ENCODE assay signal across 7 cellular contexts in genomic region chr3:127672429-127673190, GRCh38. TPM values are rescaled to one million over a fixed set of nuclear protein-coding genes. Genes with fewer than 3 reads are reported as not detected.
DNase-seq lines count a peak whose midpoint lies in the region; ATAC-seq and TF ChIP-seq lines count a peak whose summit lies in the region.

Gene ABTB1, plus strand, starts transcription at chr3:127672952. Its CDS starts 74 bp downstream, at chr3:127673026.

- no peaks in the 10 kb centered on the region for H3K9me3 Mint-ChIP-seq in WTC11

- H3K36me3 Mint-ChIP-seq in WTC11 = no peaks in the 10 kb centered on the region

- TF ChIP-seq CTCF in WTC11 (IDR thresholded peaks at IDR 0.05) = no peak
- no peak for TF ChIP-seq CTCF in mammary epithelial cell (conservative IDR thresholded peaks at IDR 0.05 in 1 of 2, IDR thresholded peaks at IDR 0.05 in 1 of 2; ENCODE audit: extremely low read depth in 1 of 2, insufficient read depth in 1 of 2, low read depth in 1 of 2, low read length in 2 of 2)

- no peaks in the 10 kb centered on the region for H3K79me2 ChIP-seq in mammary epithelial cell (ENCODE audit: insufficient read depth, low read length)

- no peaks in the 10 kb centered on the region for H3K36me3 ChIP-seq in mammary epithelial cell (ENCODE audit: insufficient read depth, low read length)

- ATAC-seq in GM18517 (IDR thresholded peaks at IDR 0.05; ENCODE audit: unreplicated experiment) = peak; percentile 44
- ATAC-seq in HG02973 (IDR thresholded peaks at IDR 0.05; ENCODE audit: unreplicated experiment) = peak; percentile 57
- ATAC-seq in WTC11 = peak; percentile 79

- H3K4me3 Mint-ChIP-seq in WTC11 = peak within 1 kb of the TSS; percentile 87

- CTCF ChIA-PET in WTC11 (lab: Charles Lee) (interaction anchor here (0.9 to 1.6 kb wide), 4 partner anchors 18 to 97 kb away, joined by 3 to 5 read pairs (median 4); no protein-coding TSS in a partner anchor), mammary epithelial cell (lab: Charles Lee; ENCODE audit: low non-redundant PET) (no interaction called here)

- no CpG with 5 or more reads among the region's 102 CpGs for WGBS in mammary epithelial cell (ENCODE audit: low coverage, missing lambda C conversion rate)

- H3K27me3 ChIP-seq in mammary epithelial cell (ENCODE audit: insufficient read depth, low read length) = no peaks in the 10 kb centered on the region

- H3K27me3 Mint-ChIP-seq in WTC11 (ENCODE audit: low read depth) = peaks cover 3% of the 10 kb centered on the region

- H3K4me1 ChIP-seq in mammary epithelial cell (ENCODE audit: insufficient read depth, low read length) = peaks cover 17% of the 10 kb centered on the region

- DNase-seq in NCI-H2171 treated with DMSO at 0.1 percent for 48 hours (lab: John Stamatoyannopoulos, UW) (peak; percentile 81), WTC11 (ENCODE audit: low spot score) (peak; percentile 83), mammary epithelial cell (peak; percentile 65), iris pigment epithelial cell (ENCODE audit: low read depth) (peak; percentile 75)
- peak; percentile 55 to 85 (median 73) for DNase-seq in stimulated activated CD4-positive, alpha-beta T cell treated with anti-CD3 and anti-CD28 coated beads, Interleukin-12 subunit alpha, Interleukin-12 subunit beta, amount 100 ng/mL, for 48 hours (ENCODE audit: low read depth in 2 of 3, low spot score in 1 of 3)

- peak within 1 kb of the TSS; percentile 94 for H3K4me2 ChIP-seq in mammary epithelial cell (ENCODE audit: insufficient read depth, low read depth, low read length)

- POLR2A ChIA-PET in WTC11 (lab: Charles Lee) = interaction anchor here (1.8 kb wide), 1 partner anchor 149 kb away, joined by 5 read pairs; no protein-coding TSS in a partner anchor

- peaks cover 12% of the 10 kb centered on the region for H3K4me1 Mint-ChIP-seq in WTC11

- intact Hi-C loops in mammary epithelial cell (cut with micrococcal nuclease) = loop anchor here (5.0 kb wide), 1 partner anchor 80 kb away; the partner anchor contains the start of gene TPRA1

- in situ Hi-C loops in mammary epithelial cell (cut with MboI; ENCODE audit: low sequenced_read_pairs in 2 of 2) = no loop called here

- H3K9me3 ChIP-seq in mammary epithelial cell (replicated peaks; ENCODE audit: insufficient read depth, low read length) = no peaks in the 10 kb centered on the region

- H3K9ac ChIP-seq in mammary epithelial cell (ENCODE audit: insufficient read depth, low read length) = peak within 1 kb of the TSS; percentile 75

- TSS peak; percentile 86 for BruUV-seq in mammary epithelial cell (replicated peaks; lab: Mats Ljungman, UMichigan)

- H2AFZ ChIP-seq in mammary epithelial cell (ENCODE audit: low read depth, low read length) = peak within 1 kb of the TSS; percentile 95

- dilution Hi-C loops in mammary epithelial cell (cut with HindIII; ENCODE audit: low sequenced_read_pairs) = no loop called here

- 0 out of 2 replicates have a peak within 1 kb of the TSS, but pooled peaks have one; percentile 36 for H3K27ac Mint-ChIP-seq in WTC11

- no peaks in the 10 kb centered on the region for H4K20me1 ChIP-seq in mammary epithelial cell (ENCODE audit: insufficient read depth, low read length)

- peak within 1 kb of the TSS; percentile 80 to 95 (median 89) for H3K4me3 ChIP-seq in mammary epithelial cell (replicated peaks in 1 of 3; ENCODE audit: insufficient read depth in 1 of 3, low read depth in 2 of 3, low read length in 3 of 3)

- peak within 1 kb of the TSS; percentile 77 for H3K27ac ChIP-seq in mammary epithelial cell (ENCODE audit: insufficient read depth, low read depth, low read length)

TF ChIP-seq in WTC11, 78 proteins besides CTCF, POLR2A, EP300 and RAD21 (continues in another document):
- TF ChIP-seq SOX15 (CRISPR knock-in tag; IDR thresholded peaks at IDR 0.05) (no peak), FOXP4 (CRISPR knock-in tag; IDR thresholded peaks at IDR 0.05) (0 out of 2 replicates have a peak, but pooled peaks have one; percentile 31), E2F5 (CRISPR knock-in tag; IDR thresholded peaks at IDR 0.05) (0 out of 2 replicates have a peak, but pooled peaks have one; percentile 2), SMAD3 (CRISPR knock-in tag; IDR thresholded peaks at IDR 0.05; ENCODE audit: borderline replicate concordance) (peak; percentile 33; the same call in 1 of the 2 replicates), FOXK1 (CRISPR knock-in tag; IDR thresholded peaks at IDR 0.05) (peak; percentile 84), NFATC4 (CRISPR knock-in tag; IDR thresholded peaks at IDR 0.05) (no peak), KAT7 (CRISPR knock-in tag; IDR thresholded peaks at IDR 0.05; ENCODE audit: borderline replicate concordance) (no peak), ZNF232 (CRISPR knock-in tag; IDR thresholded peaks at IDR 0.05) (peak; percentile 29; the same call in 1 of the 2 replicates), HMGXB4 (CRISPR knock-in tag; IDR thresholded peaks at IDR 0.05) (no peak), EMX1 (CRISPR knock-in tag; IDR thresholded peaks at IDR 0.05) (peak; percentile 52; the same call in 1 of the 2 replicates), ZSCAN18 (CRISPR knock-in tag; IDR thresholded peaks at IDR 0.05) (no peak)

RNA-seq across cellular contexts. Expression of gene ABTB1, which starts in this region (rescaled TPM):
- total RNA-seq in WTC11 (2021) (9.3 to 12.5 TPM (median 9.9 TPM) in 3 replicates), mammary epithelial cell (10 to 100 TPM in 1 of 2 donors, 1 to 10 TPM in 1; 4.3 to 14.7 TPM)
- polyA plus RNA-seq in mammary epithelial cell = 13.3 TPM
- 5.9 TPM for polyA minus RNA-seq in mammary epithelial cell

Comparison
In these comparisons a context has a peak if more than half of its experiments do, and no peak if none do; other contexts are left out.
1. Peak in every context shown above with its lines: DNase-seq, ATAC-seq, H3K4me3 ChIP-seq and H3K27ac ChIP-seq.